Comparison of ENCODE assay signal across 18 cellular contexts in genomic region chr1:183044893-183045649, GRCh38. TPM values are rescaled to one million over a fixed set of nuclear protein-coding genes. Genes with fewer than 3 reads are reported as not detected.
DNase-seq lines count a peak whose midpoint lies in the region; ATAC-seq, FAIRE-seq and TF ChIP-seq lines count a peak whose summit lies in the region.
"Had no signal": no experiment of that assay in that cellular context is flagged by ENCODE, and none has a peak within 500 bp of the region (broad histone marks: within the 10 kb centered on the region; RNA-seq: fewer than 3 reads in every experiment).

No MANE protein-coding gene starts in this region.

- TF ChIP-seq POLR2A in esophagus muscularis mucosa (IDR thresholded peaks at IDR 0.05; ENCODE audit: low read depth): no peak

- 91% methylated on average over 2 of the region's 2 CpGs for WGBS in esophagus muscularis mucosa

- ATAC-seq in HG03439 (IDR thresholded peaks at IDR 0.05; ENCODE audit: unreplicated experiment) (no peak), HG02678 (IDR thresholded peaks at IDR 0.05; ENCODE audit: unreplicated experiment) (no peak)
- ATAC-seq: natural killer cell treated with Interleukin-12 subunit alpha and Interleukin-12 subunit beta and Interleukin-15 and Interleukin-18, amount 100 ng/mL, for 72 hours had no signal

- no peaks in the 10 kb centered on the region for H3K36me3 ChIP-seq in OCI-LY1 (ENCODE audit: insufficient read depth, low read length)
- no peaks in the 10 kb centered on the region for H3K36me3 ChIP-seq in esophagus muscularis mucosa
- H3K36me3 ChIP-seq in skeletal muscle satellite cell (ENCODE audit: insufficient read depth, low read length): peaks cover 4% of the 10 kb centered on the region
- no peaks in the 10 kb centered on the region for H3K36me3 ChIP-seq in PC-9 (ENCODE audit: low read depth)

- intact Hi-C loops in esophagus muscularis mucosa (cut with DNase I) (no loop called here), PC-9 (cut with micrococcal nuclease; ENCODE audit: unreplicated experiment) (no loop called here)

- H3K27ac ChIP-seq in OCI-LY1 (ENCODE audit: low read depth, low read length, poor library complexity, severe bottlenecking): peak overlapping the region; percentile 3
- H3K27ac ChIP-seq in esophagus muscularis mucosa (replicated peaks in 1 of 4): peak overlapping the region; percentile 40 to 71 (median 58)
- no peak overlapping the region; the same call in 1 of the 2 replicates for H3K27ac ChIP-seq in PC-9

- H4K20me1 ChIP-seq in OCI-LY1 (ENCODE audit: insufficient read depth, low read length) (no peaks in the 10 kb centered on the region), PC-9 (ENCODE audit: insufficient read depth) (no peaks in the 10 kb centered on the region)

- no TSS peak for BruUV-seq in PC-9 (replicated peaks; lab: Mats Ljungman, UMichigan)

- H3F3A ChIP-seq in OCI-LY1 (ENCODE audit: insufficient read depth, low read length) (0 out of 2 replicates have a peak, but pooled peaks cover 8% of the 10 kb centered on the region), PC-9 (ENCODE audit: insufficient read depth, low read depth) (peaks cover 11% of the 10 kb centered on the region; the same call in 1 of the 2 replicates)

- H3K9me3 ChIP-seq in OCI-LY1 (ENCODE audit: low read length) (no peaks in the 10 kb centered on the region), esophagus muscularis mucosa (no peaks in the 10 kb centered on the region), skeletal muscle satellite cell (replicated peaks; ENCODE audit: low read length) (no peaks in the 10 kb centered on the region), PC-9 (ENCODE audit: insufficient read depth, low read depth) (no peaks in the 10 kb centered on the region)

- H3K4me3 ChIP-seq in OCI-LY1 (ENCODE audit: low read depth, low read length, poor library complexity, severe bottlenecking): no peak overlapping the region
- peak overlapping the region in 1 of 4 donors; percentile 1 for H3K4me3 ChIP-seq in esophagus muscularis mucosa
- peak overlapping the region; percentile 30 for H3K4me3 ChIP-seq in skeletal muscle satellite cell (ENCODE audit: low read length)
- no peak overlapping the region for H3K4me3 ChIP-seq in PC-9
- H3K4me3 ChIP-seq: lung had no signal

- H3K4me1 ChIP-seq in OCI-LY1 (ENCODE audit: insufficient read depth, low read length, severe bottlenecking) (peaks cover 98% of the 10 kb centered on the region), esophagus muscularis mucosa (peaks cover 92 to 99% (median 95%) of the 10 kb centered on the region in 4 donors), skeletal muscle satellite cell (ENCODE audit: control insufficient read depth, insufficient read depth, low read length) (peaks cover 49% of the 10 kb centered on the region), PC-9 (replicated peaks; ENCODE audit: insufficient read depth) (peaks cover 11% of the 10 kb centered on the region)

- H3K27me3 ChIP-seq in OCI-LY1 (ENCODE audit: insufficient read depth, low read length): no peaks in the 10 kb centered on the region
- H3K27me3 ChIP-seq in esophagus muscularis mucosa: no peaks in the 10 kb centered on the region
- no peaks in the 10 kb centered on the region for H3K27me3 ChIP-seq in skeletal muscle satellite cell (ENCODE audit: control insufficient read depth, insufficient read depth, low read length)
- no peaks in the 10 kb centered on the region for H3K27me3 ChIP-seq in PC-9 (ENCODE audit: insufficient read depth, low read depth)

- peak overlapping the region; percentile 2; the same call in 1 of the 2 replicates for H3K4me2 ChIP-seq in OCI-LY1 (ENCODE audit: low read length)
- peak overlapping the region; percentile 76 for H3K4me2 ChIP-seq in skeletal muscle satellite cell (ENCODE audit: low read length)
- no peak overlapping the region for H3K4me2 ChIP-seq in PC-9

- no peak for DNase-seq in D721Med (ENCODE audit: insufficient read length, low spot score)
- DNase-seq in esophagus muscularis mucosa (ENCODE audit: extremely low spot score): no peak
- no peak for DNase-seq in PC-9
- DNase-seq in DMS53 (lab: John Stamatoyannopoulos, UW): no peak
- DNase-seq: activated CD4-positive, alpha-beta T cell treated with anti-CD3 and anti-CD28 coated beads for 1 hour; activated CD8-positive, alpha-beta memory T cell treated with anti-CD3 and anti-CD28 coated beads, Interleukin-2, amount 50 U/mL, for 48 hours; activated naive CD4-positive, alpha-beta T cell treated with anti-CD3 and anti-CD28 coated beads, Interleukin-2, amount 10 ng/mL, durations not matched to agents 7 days and 5 days; DMS79; Kasumi-1; NCI-H510A treated with DMSO at 0.1 percent for 48 hours; stimulated activated CD8-positive, alpha-beta memory T cell treated with anti-CD3 and anti-CD28 coated beads, Interleukin-4, amount 100 ng/mL, for 48 hours; T-helper 1 cell had no signal

- peak; percentile 55 for FAIRE-seq in D721Med (lab: Jason Lieb, UNC)

- no peaks in the 10 kb centered on the region for H3K9me2 ChIP-seq in OCI-LY1 (ENCODE audit: low read depth, low read length)
- no peaks in the 10 kb centered on the region for H3K9me2 ChIP-seq in PC-9 (ENCODE audit: insufficient read depth)

- TF ChIP-seq EP300 in esophagus muscularis mucosa (IDR thresholded peaks at IDR 0.05): no peak

- peaks cover 53% of the 10 kb centered on the region for H3K79me2 ChIP-seq in OCI-LY1 (ENCODE audit: insufficient read depth, low read length)
- H3K79me2 ChIP-seq in PC-9 (ENCODE audit: low read depth): peaks cover 95% of the 10 kb centered on the region

- POLR2A ChIA-PET in PC-9 (lab: Charles Lee; ENCODE audit: unreplicated experiment): interaction anchor here (0.7 kb wide), 1 partner anchor 56 kb away, joined by 5 read pairs; no protein-coding TSS in a partner anchor

- CTCF ChIA-PET in PC-9 (lab: Charles Lee): no interaction called here

- H2AFZ ChIP-seq in OCI-LY1 (ENCODE audit: low read length) (no peak overlapping the region), PC-9 (no peak overlapping the region)

- H3K9ac ChIP-seq in OCI-LY1 (ENCODE audit: low read length): no peak overlapping the region
- peak overlapping the region; percentile 82 for H3K9ac ChIP-seq in skeletal muscle satellite cell (ENCODE audit: low read depth, low read length)

- TF ChIP-seq CTCF in D721Med (IDR thresholded peaks at IDR 0.05; ENCODE audit: insufficient read depth, missing control alignments) (no peak), OCI-LY1 (IDR thresholded peaks at IDR 0.05; ENCODE audit: low read length) (no peak), esophagus muscularis mucosa (IDR thresholded peaks at IDR 0.05) (no peak), PC-9 (conservative IDR thresholded peaks at IDR 0.05) (no peak)

RNA-seq across cellular contexts. Expression of gene LAMC1, which starts 21.9 kb away (rescaled TPM):
- total RNA-seq in esophagus muscularis mucosa: 100 to 1,000 TPM; 387 to 474 (median 408) TPM
- 721 and 783 TPM in 2 replicates for total RNA-seq in skeletal muscle satellite cell (2012; rRNA removed)
- total RNA-seq in PC-9 (2021): 95.5 and 121 TPM in 2 replicates
